Comparison of ENCODE assay signal across 1 cellular context in the genomic region with DNA sequence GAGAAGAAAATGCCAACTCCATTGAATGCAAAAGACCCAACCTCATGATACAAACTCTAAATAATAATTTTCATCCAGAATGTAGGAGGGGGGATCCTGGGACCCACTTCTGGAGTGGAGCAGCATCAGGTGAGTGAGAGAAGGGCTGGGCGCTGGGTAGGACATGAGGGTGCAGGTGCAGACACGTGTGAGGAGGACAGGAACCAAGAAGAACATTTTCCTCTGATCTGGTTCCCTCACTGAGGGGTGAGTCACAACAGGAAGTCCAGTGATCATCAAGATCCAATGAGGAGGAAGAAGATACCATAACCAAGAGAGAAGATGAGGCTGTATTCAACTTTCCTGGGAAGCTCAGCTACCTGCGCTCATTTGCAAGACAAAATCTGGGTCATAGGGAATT.
TF ChIP-seq lines count a peak whose summit lies in the region.

No MANE protein-coding gene starts in this region.

TF ChIP-seq in K562, 482 proteins besides CTCF, POLR2A, EP300 and RAD21:
- TF ChIP-seq JUND (IDR thresholded peaks at IDR 0.05; ENCODE audit: borderline replicate concordance, low read depth, low read length): 0 out of 2 replicates have a peak, but pooled peaks have one; percentile 5
- TF ChIP-seq JUND (tag; IDR thresholded peaks at IDR 0.05; ENCODE audit: borderline replicate concordance, low read depth, low read length): no peak
- TF ChIP-seq GTF2E2 (tag; IDR thresholded peaks at IDR 0.05): no peak
